8 cellular contexts compared by ENCODE assay signal in the genomic region with DNA sequence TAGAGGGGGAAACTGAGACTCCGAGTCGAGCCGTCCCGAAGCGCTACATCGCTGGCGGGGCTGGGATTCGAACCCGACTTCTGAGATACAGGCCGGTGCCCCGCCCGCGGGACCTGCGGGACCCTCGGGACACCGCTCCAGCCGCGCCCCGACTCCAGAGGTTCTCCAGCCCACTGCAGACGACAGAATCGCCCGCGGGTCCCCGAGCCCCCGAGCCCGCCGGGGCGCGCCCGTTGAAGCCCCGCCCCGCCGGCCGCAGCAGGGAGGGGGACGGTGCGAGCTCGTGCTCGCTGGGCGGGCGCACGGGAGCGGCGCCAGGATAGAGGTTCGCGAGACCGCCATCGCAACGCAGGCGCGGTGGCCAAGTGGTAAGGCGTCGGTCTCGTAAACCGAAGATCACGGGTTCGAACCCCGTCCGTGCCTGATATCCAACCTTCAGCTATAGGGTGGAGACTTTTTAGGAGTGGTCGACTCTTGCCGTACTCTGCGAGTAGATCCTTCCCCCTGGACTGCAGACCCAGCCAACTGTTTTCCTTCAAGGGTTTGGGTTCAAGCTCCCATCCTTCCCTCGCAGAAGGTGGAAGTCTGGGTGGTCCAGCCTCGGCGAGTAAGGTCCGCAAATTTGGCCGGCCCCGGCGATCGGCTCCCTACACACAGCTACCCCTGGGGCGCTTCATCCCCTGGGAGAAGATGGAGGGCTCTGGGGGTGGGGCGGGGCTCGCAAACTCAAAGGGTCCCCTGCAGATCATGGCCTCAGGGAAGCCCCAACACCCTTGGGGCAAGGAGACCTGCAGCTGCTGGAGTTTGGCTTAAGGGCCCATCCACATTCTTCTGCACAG.
A peak's percentile ranks its signal among the peaks of the same experiment; 100 is the strongest.
DNase-seq lines count a peak whose midpoint lies in the region; ATAC-seq and TF ChIP-seq lines count a peak whose summit lies in the region.

No MANE protein-coding gene starts in this region.

- H3K9me3 Mint-ChIP-seq in activated B cell treated with CpG ODN at 0.5 μM for 24 hours = peaks cover 13% of the 10 kb centered on the region

- DNase-seq in AG08395 (ENCODE audit: low spot score) (peak; percentile 87), NCI-H226 (peak; percentile 97), activated B cell treated with CpG ODN at 0.5 μM for 24 hours (peak; percentile 98), caudate nucleus (lab: John Stamatoyannopoulos, UW) (peak in 59 of 61 donors; percentile 53 to 96 (median 88)), iris pigment epithelial cell (ENCODE audit: low read depth) (peak; percentile 93), spleen (peak; percentile 97)

- peak overlapping the region; percentile 87 to 99 (median 94) for H3K4me3 ChIP-seq in spleen

- H3K36me3 Mint-ChIP-seq in activated B cell treated with CpG ODN at 0.5 μM for 24 hours (ENCODE audit: low read depth) = peaks cover 6% of the 10 kb centered on the region

- no peaks in the 10 kb centered on the region for H3K27me3 ChIP-seq in spleen (replicated peaks in 1 of 7)

- peaks cover 7 to 29% (median 21%) of the 10 kb centered on the region in 8 donors for H3K9me3 ChIP-seq in spleen

- ATAC-seq in GM18907 (IDR thresholded peaks at IDR 0.05; ENCODE audit: unreplicated experiment) (peak; percentile 77), HG03159 (IDR thresholded peaks at IDR 0.05; ENCODE audit: unreplicated experiment) (peak; percentile 73), activated B cell treated with CpG ODN at 0.5 μM for 24 hours (ENCODE audit: low read depth) (peak; percentile 79)

- peaks cover 6 to 34% (median 23%) of the 10 kb centered on the region in 6 donors for H3K4me1 ChIP-seq in spleen

- no peak for TF ChIP-seq POLR2A in spleen (IDR thresholded peaks at IDR 0.05)

- CTCF ChIA-PET in activated B cell treated with CpG ODN at 0.5 μM for 24 hours (lab: Charles Lee) = interaction anchor here (0.7 to 2.0 kb wide), 7 partner anchors 15 to 366 kb away, joined by 3 to 9 read pairs (median 6); a partner anchor contains a TSS

- H3K4me3 Mint-ChIP-seq in activated B cell treated with CpG ODN at 0.5 μM for 24 hours = peak overlapping the region; percentile 92

- H3K36me3 ChIP-seq in spleen = no peaks in the 10 kb centered on the region

- intact Hi-C loops in activated B cell treated with CpG ODN at 0.5 μM for 24 hours (cut with micrococcal nuclease) = loop anchor here (1.0 to 10.0 kb wide), 7 partner anchors 16 to 689 kb away; a partner anchor contains a TSS
- intact Hi-C loops in spleen (cut with DNase I; ENCODE audit: low total_unique reads) = loop anchor here (10.0 kb wide), 1 partner anchor 361 kb away; a partner anchor contains a TSS

- WGBS in spleen, 5 donors = 1% methylated on average over 26 to 72 of the region's 72 CpGs

- H3K27ac Mint-ChIP-seq in activated B cell treated with CpG ODN at 0.5 μM for 24 hours = peak overlapping the region; percentile 87

- H3K27ac ChIP-seq in caudate nucleus (ENCODE audit: low read depth, low read length) = peak overlapping the region; percentile 83
- H3K27ac ChIP-seq in spleen = peak overlapping the region; percentile 70 to 89 (median 84)

- H3K4me1 Mint-ChIP-seq in activated B cell treated with CpG ODN at 0.5 μM for 24 hours = peaks cover 23% of the 10 kb centered on the region

- peaks cover 2% of the 10 kb centered on the region for H3K27me3 Mint-ChIP-seq in activated B cell treated with CpG ODN at 0.5 μM for 24 hours

- POLR2A ChIA-PET in activated B cell treated with CpG ODN at 0.5 μM for 24 hours (lab: Charles Lee) = interaction anchor here (0.6 to 2.9 kb wide), 13 partner anchors 14 to 366 kb away, joined by 3 to 18 read pairs (median 6); a partner anchor contains a TSS

- TF ChIP-seq CTCF in activated B cell treated with CpG ODN at 0.5 μM for 24 hours (IDR thresholded peaks at IDR 0.05) = no peak
- TF ChIP-seq CTCF in spleen (IDR thresholded peaks at IDR 0.05 in 8 of 11, conservative IDR thresholded peaks at IDR 0.05 in 3 of 11) = no peak

Comparison
In these comparisons a context has a peak if more than half of its experiments do, and no peak if none do; other contexts are left out.
1. Peak in every context shown above with its lines: DNase-seq, ATAC-seq, H3K4me3 ChIP-seq and H3K27ac ChIP-seq.